8 cellular contexts compared by ENCODE assay signal in genomic region chr12:109736552-109737108, GRCh38. TPM values are rescaled to one million over a fixed set of nuclear protein-coding genes. Genes with fewer than 3 reads are reported as not detected.
DNase-seq lines count a peak whose midpoint lies in the region; ATAC-seq and TF ChIP-seq lines count a peak whose summit lies in the region.

No MANE protein-coding gene starts in this region.

- H3K9me2 ChIP-seq in Karpas-422 (replicated peaks; ENCODE audit: insufficient read depth, low read length) = no peaks in the 10 kb centered on the region

- H3K23ac ChIP-seq in mesendoderm (ENCODE audit: low read length) = no peak overlapping the region

- H3K4me1 ChIP-seq in Karpas-422 (ENCODE audit: low read length) = no peaks in the 10 kb centered on the region
- H3K4me1 ChIP-seq in mesendoderm (ENCODE audit: control insufficient read depth, low read depth, low read length) = peaks cover 49% of the 10 kb centered on the region

- no peak overlapping the region for H2AK5ac ChIP-seq in mesendoderm (ENCODE audit: low read length)

- no CpG with 5 or more reads among the region's 12 CpGs for WGBS in mesendoderm (ENCODE audit: extremely low coverage, insufficient coverage, low lambda C conversion rate)

- H3K36me3 ChIP-seq in Karpas-422 (ENCODE audit: insufficient read depth, low read length) = no peaks in the 10 kb centered on the region
- no peaks in the 10 kb centered on the region for H3K36me3 ChIP-seq in mesendoderm (ENCODE audit: control insufficient read depth, insufficient read depth, low read length)

- peak overlapping the region; percentile 71 for H3K56ac ChIP-seq in mesendoderm (ENCODE audit: low read length)

- no peak overlapping the region for H2AFZ ChIP-seq in Karpas-422 (ENCODE audit: low read length)

- H4K8ac ChIP-seq in mesendoderm (ENCODE audit: low read depth, low read length) = no peak overlapping the region

- H2BK120ac ChIP-seq in mesendoderm (ENCODE audit: low read depth, low read length) = no peak overlapping the region

- no peak overlapping the region for H3K18ac ChIP-seq in mesendoderm (ENCODE audit: low read length)

- ATAC-seq in HG02852 (IDR thresholded peaks at IDR 0.05; ENCODE audit: unreplicated experiment) (no peak), HG02623 (IDR thresholded peaks at IDR 0.05; ENCODE audit: unreplicated experiment) (no peak), GM18858 (IDR thresholded peaks at IDR 0.05; ENCODE audit: unreplicated experiment) (no peak)

- TF ChIP-seq CTCF in AG10803 (conservative IDR thresholded peaks at IDR 0.05; ENCODE audit: low read length) (no peak), choroid plexus epithelial cell (conservative IDR thresholded peaks at IDR 0.05; ENCODE audit: low read depth, low read length) (no peak)

- H3K4me2 ChIP-seq in Karpas-422 (ENCODE audit: low read depth, low read length, poor library complexity, severe bottlenecking) (no peak overlapping the region), mesendoderm (ENCODE audit: low read length) (no peak overlapping the region)

- peaks cover 4% of the 10 kb centered on the region for H3K79me1 ChIP-seq in mesendoderm (ENCODE audit: low read length)

- no peak overlapping the region for H3K4ac ChIP-seq in mesendoderm (ENCODE audit: low read depth, low read length)

- no peaks in the 10 kb centered on the region for H3K27me3 ChIP-seq in Karpas-422 (ENCODE audit: low read length)
- H3K27me3 ChIP-seq in mesendoderm (ENCODE audit: insufficient read depth, low read length, poor library complexity) = no peaks in the 10 kb centered on the region

- H3K4me3 ChIP-seq in AG10803 (ENCODE audit: low read length) (no peak overlapping the region), Karpas-422 (ENCODE audit: low read length) (no peak overlapping the region), choroid plexus epithelial cell (ENCODE audit: low read depth, low read length) (no peak overlapping the region), mesendoderm (ENCODE audit: low read length) (no peak overlapping the region)

- H2BK5ac ChIP-seq in mesendoderm (ENCODE audit: low read length) = peak overlapping the region; percentile 20

- no peak overlapping the region for H4K5ac ChIP-seq in mesendoderm (ENCODE audit: low read length)

- DNase-seq in AG10803 (ENCODE audit: low read depth) (peak; percentile 18), Karpas-422 (peak; percentile 68), choroid plexus epithelial cell (ENCODE audit: low read depth) (peak; percentile 69), mesendoderm (peak; percentile 97), ureter (ENCODE audit: low spot score) (no peak)

- H4K20me1 ChIP-seq in Karpas-422 (ENCODE audit: insufficient read depth, low read depth, low read length) = peaks cover 12% of the 10 kb centered on the region; the same call in 1 of the 2 replicates

- H3K79me2 ChIP-seq in Karpas-422 (ENCODE audit: low read length) = no peaks in the 10 kb centered on the region
- no peaks in the 10 kb centered on the region for H3K79me2 ChIP-seq in mesendoderm (ENCODE audit: control insufficient read depth, insufficient read depth, low read length)

- H2BK15ac ChIP-seq in mesendoderm (replicated peaks; ENCODE audit: low read depth) = no peak overlapping the region

- no peaks in the 10 kb centered on the region for H3K9me3 ChIP-seq in Karpas-422 (ENCODE audit: low read length)

- H3K27ac ChIP-seq in Karpas-422 (ENCODE audit: low read length) = no peak overlapping the region
- H3K27ac ChIP-seq in mesendoderm (ENCODE audit: low read depth, low read length) = peak overlapping the region; percentile 85

- H3K9ac ChIP-seq in Karpas-422 (ENCODE audit: low read length) (no peak overlapping the region), mesendoderm (ENCODE audit: low read length) (no peak overlapping the region)

RNA-seq across cellular contexts. Expression of gene FAM222A, which starts 23.0 kb away (rescaled TPM):
- 0.11 and 0.94 TPM in 2 replicates for total RNA-seq in Karpas-422 (2014; rRNA removed; shearing (Covaris generic); ENCODE audit: low replicate concordance)
- 5.4 TPM for polyA plus RNA-seq in mesendoderm (2013, experiment 1 of 2)
- polyA plus RNA-seq in mesendoderm (2013, experiment 2 of 2) = 4.8 TPM
- 0.73 TPM for total RNA-seq in ureter
